In the genomic region with DNA sequence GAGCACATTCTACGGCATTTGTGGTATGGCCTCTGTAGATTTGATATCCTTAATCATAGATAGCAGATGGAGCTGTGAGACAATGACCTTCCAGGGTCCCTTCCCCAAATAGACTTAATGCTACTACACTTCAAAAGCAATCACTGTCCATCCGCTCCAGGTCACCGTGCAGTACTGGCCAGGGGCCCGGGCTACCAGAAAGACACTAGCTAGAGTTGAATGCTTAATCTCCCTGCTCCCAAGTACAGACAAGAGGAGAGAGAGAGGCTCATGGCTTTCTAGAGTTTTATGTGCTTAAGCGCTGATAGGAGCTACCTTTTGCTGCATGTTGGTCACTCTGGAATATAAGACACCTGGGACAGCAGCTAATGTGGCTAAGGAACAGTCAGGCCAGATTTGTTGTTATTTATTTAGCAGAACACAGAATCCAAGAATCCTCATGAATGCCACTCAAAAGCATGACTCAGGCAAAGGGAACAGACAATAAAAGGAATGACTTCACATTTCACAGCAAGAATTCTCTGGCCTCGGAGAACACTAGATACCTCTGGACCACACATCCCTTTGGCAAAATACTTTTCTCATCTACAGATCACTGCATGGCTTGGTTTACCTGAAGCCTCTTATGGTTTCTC, we compare ENCODE assay signal across 22 cellular contexts.
DNase-seq lines count a peak whose midpoint lies in the region; ATAC-seq and TF ChIP-seq lines count a peak whose summit lies in the region.
"Had no signal": no experiment of that assay in that cellular context is flagged by ENCODE, and none has a peak within 500 bp of the region (broad histone marks: within the 10 kb centered on the region; RNA-seq: fewer than 3 reads in every experiment).

No MANE protein-coding gene starts in this region.

- H2BK12ac ChIP-seq in neuronal stem cell (ENCODE audit: low read length), result no peak overlapping the region

- H3K27me3 ChIP-seq in neuronal stem cell (ENCODE audit: control insufficient read depth in 3 of 3, insufficient read depth in 3 of 3, low read depth in 1 of 3, low read length in 3 of 3) (no peaks in the 10 kb centered on the region), adrenal gland (no peaks in the 10 kb centered on the region)
- H3K27me3 ChIP-seq: left lung, MG63, neutrophil, Peyer's patch had no signal

- H3K27ac Mint-ChIP-seq in HFFc6 (no peak overlapping the region), brain (peak overlapping the region; percentile 24 to 94 (median 57))

- no CpG with 5 or more reads among the region's 6 CpGs for WGBS in neuronal stem cell (ENCODE audit: extremely low coverage in 2 of 2, insufficient read length in 2 of 2, insufficient replicate concordance in 1 of 2), 2 donors
- 85 to 91% (median 88%) methylated on average over 6 of the region's 6 CpGs for WGBS in adrenal gland, 4 donors

- DNase-seq in DMS53 (lab: John Stamatoyannopoulos, UW), result peak; percentile 44
- no peak for DNase-seq in DMS53 treated with DMSO at 0.1 percent for 48 hours (lab: John Stamatoyannopoulos, UW; ENCODE audit: unreplicated experiment)
- DNase-seq in HFFc6, result peak; percentile 27
- no peak for DNase-seq in neuronal stem cell (ENCODE audit: low spot score)
- DNase-seq in SHP77 treated with DMSO at 0.1 percent for 48 hours (lab: John Stamatoyannopoulos, UW), result no peak
- DNase-seq in adrenal gland, result no peak
- DNase-seq: activated CD4-positive, CD25-positive, alpha-beta regulatory T cell treated with anti-CD3 and anti-CD28 coated beads, Interleukin-2, amount 50 U/mL, for 72 hours; activated naive CD4-positive, alpha-beta T cell treated with anti-CD3 and anti-CD28 coated beads, Interleukin-2, amount 50 U/mL, for 16 hours; activated T-cell treated with anti-CD3 and anti-CD28 coated beads, Interleukin-2, amount 50 U/mL, for 48 hours; BE2C; dermis blood vessel endothelial cell; IMR-90; left lung; MG63; NCI-H1436; Peyer's patch; stimulated activated CD4-positive, alpha-beta T cell treated with anti-CD3 and anti-CD28 coated beads, Interleukin-12 subunit alpha, Interleukin-12 subunit beta, amount 100 ng/mL, for 4 hours; T-helper 9 cell had no signal

- H3K27ac ChIP-seq in neuronal stem cell (replicated peaks; ENCODE audit: low read length) (no peak overlapping the region), adrenal gland (no peak overlapping the region)
- H3K27ac ChIP-seq: 22Rv1, left lung, neutrophil, Peyer's patch had no signal

- no peak overlapping the region for H3K9ac ChIP-seq in neuronal stem cell (ENCODE audit: low read depth, low read length, poor library complexity)

- peak overlapping the region; percentile 77 for H2AFZ ChIP-seq in neuronal stem cell (ENCODE audit: low read length)

- H3K36me3 ChIP-seq in neuronal stem cell (replicated peaks in 1 of 2; ENCODE audit: control insufficient read depth in 2 of 2, insufficient read depth in 2 of 2, low read length in 2 of 2) (no peaks in the 10 kb centered on the region), adrenal gland (replicated peaks in 1 of 2) (no peaks in the 10 kb centered on the region)
- H3K36me3 ChIP-seq: BE2C, left lung, MG63, neutrophil, Peyer's patch had no signal

- H2BK5ac ChIP-seq in neuronal stem cell (ENCODE audit: low read length), result no peak overlapping the region

- H3K4me3 Mint-ChIP-seq in HFFc6 (no peak overlapping the region), brain (no peak overlapping the region)

- H2AK5ac ChIP-seq in neuronal stem cell (ENCODE audit: low read depth, low read length), result no peak overlapping the region

- intact Hi-C loops in adrenal gland (cut with DNase I), result loop anchor here (5.0 kb wide), 2 partner anchors 137 to 393 kb away; no protein-coding TSS in a partner anchor

- no peak for TF ChIP-seq CTCF in HFFc6 (IDR thresholded peaks at IDR 0.05)
- no peak for TF ChIP-seq CTCF in brain (conservative IDR thresholded peaks at IDR 0.05)
- no peak for TF ChIP-seq CTCF in adrenal gland (IDR thresholded peaks at IDR 0.05)

- no peak overlapping the region for H2BK15ac ChIP-seq in neuronal stem cell (ENCODE audit: low read length)

- H3K27me3 Mint-ChIP-seq in HFFc6 (ENCODE audit: insufficient read depth) (peaks cover 27% of the 10 kb centered on the region), brain (peaks cover 6% of the 10 kb centered on the region)

- H4K8ac ChIP-seq in neuronal stem cell (ENCODE audit: low read depth, low read length), result no peak overlapping the region

- no peaks in the 10 kb centered on the region for H3K36me3 Mint-ChIP-seq in HFFc6 (ENCODE audit: low read depth)
- no peaks in the 10 kb centered on the region for H3K36me3 Mint-ChIP-seq in brain

- H3K9me3 Mint-ChIP-seq in HFFc6 (no peaks in the 10 kb centered on the region), brain (no peaks in the 10 kb centered on the region)

- H3K4me2 ChIP-seq in neuronal stem cell (ENCODE audit: insufficient read depth, low read length, poor library complexity, severe bottlenecking), result no peak overlapping the region

- H3K4ac ChIP-seq in neuronal stem cell (ENCODE audit: low read length), result no peak overlapping the region

- H3K4me1 ChIP-seq in neuronal stem cell (ENCODE audit: control insufficient read depth in 2 of 2, insufficient read depth in 1 of 2, low read depth in 1 of 2, low read length in 2 of 2) (peaks cover 15 to 19% of the 10 kb centered on the region in 2 donors), adrenal gland (replicated peaks in 1 of 2) (no peaks in the 10 kb centered on the region)
- H3K4me1 ChIP-seq: BE2C, left lung, Peyer's patch had no signal

- H2BK120ac ChIP-seq in neuronal stem cell (ENCODE audit: low read depth, low read length), result no peak overlapping the region

- H3K4me3 ChIP-seq in neuronal stem cell (ENCODE audit: low read length in 2 of 2), result no peak overlapping the region
- H3K4me3 ChIP-seq in adrenal gland, result no peak overlapping the region
- H3K4me3 ChIP-seq: left lung, MG63, Peyer's patch had no signal

- H3K14ac ChIP-seq in neuronal stem cell (ENCODE audit: low read length), result no peak overlapping the region

- H3K79me1 ChIP-seq in neuronal stem cell (ENCODE audit: low read depth, low read length), result no peaks in the 10 kb centered on the region

- no peak for ATAC-seq in HG03354 (IDR thresholded peaks at IDR 0.05; ENCODE audit: poor library complexity, severe bottlenecking, unreplicated experiment)
- ATAC-seq: left lung had no signal

- H3K4me1 Mint-ChIP-seq in HFFc6 (ENCODE audit: low read depth) (peaks cover 5% of the 10 kb centered on the region; the same call in 1 of the 2 replicates), brain (peaks cover 43% of the 10 kb centered on the region)

- H3K9me3 ChIP-seq in neuronal stem cell (replicated peaks in 1 of 2; ENCODE audit: control insufficient read depth in 2 of 2, insufficient read depth in 1 of 2, low read depth in 1 of 2, low read length in 2 of 2), result no peaks in the 10 kb centered on the region
- H3K9me3 ChIP-seq in adrenal gland (replicated peaks in 1 of 3), result no peaks in the 10 kb centered on the region
- H3K9me3 ChIP-seq: BE2C, left lung, MG63, neutrophil, Peyer's patch had no signal

- no peak for TF ChIP-seq POLR2A in adrenal gland (IDR thresholded peaks at IDR 0.05)

- H3K18ac ChIP-seq in neuronal stem cell (ENCODE audit: low read length), result no peak overlapping the region

- H4K91ac ChIP-seq in neuronal stem cell (ENCODE audit: low read depth, low read length, poor library complexity), result no peak overlapping the region

- H3K23ac ChIP-seq in neuronal stem cell (ENCODE audit: low read depth, low read length, poor library complexity), result no peak overlapping the region

Comparison
In these comparisons a context has a peak if more than half of its experiments do, and no peak if none do; other contexts are left out.
1. DNase-seq: peak in DMS53 (single experiment) and HFFc6 (single experiment); none in DMS53 treated with DMSO at 0.1 percent for 48 hours (single experiment), neuronal stem cell (single experiment), SHP77 treated with DMSO at 0.1 percent for 48 hours (single experiment) and adrenal gland (0 of 7).